Comparison of ENCODE assay signal across 8 cellular contexts in the genomic region with DNA sequence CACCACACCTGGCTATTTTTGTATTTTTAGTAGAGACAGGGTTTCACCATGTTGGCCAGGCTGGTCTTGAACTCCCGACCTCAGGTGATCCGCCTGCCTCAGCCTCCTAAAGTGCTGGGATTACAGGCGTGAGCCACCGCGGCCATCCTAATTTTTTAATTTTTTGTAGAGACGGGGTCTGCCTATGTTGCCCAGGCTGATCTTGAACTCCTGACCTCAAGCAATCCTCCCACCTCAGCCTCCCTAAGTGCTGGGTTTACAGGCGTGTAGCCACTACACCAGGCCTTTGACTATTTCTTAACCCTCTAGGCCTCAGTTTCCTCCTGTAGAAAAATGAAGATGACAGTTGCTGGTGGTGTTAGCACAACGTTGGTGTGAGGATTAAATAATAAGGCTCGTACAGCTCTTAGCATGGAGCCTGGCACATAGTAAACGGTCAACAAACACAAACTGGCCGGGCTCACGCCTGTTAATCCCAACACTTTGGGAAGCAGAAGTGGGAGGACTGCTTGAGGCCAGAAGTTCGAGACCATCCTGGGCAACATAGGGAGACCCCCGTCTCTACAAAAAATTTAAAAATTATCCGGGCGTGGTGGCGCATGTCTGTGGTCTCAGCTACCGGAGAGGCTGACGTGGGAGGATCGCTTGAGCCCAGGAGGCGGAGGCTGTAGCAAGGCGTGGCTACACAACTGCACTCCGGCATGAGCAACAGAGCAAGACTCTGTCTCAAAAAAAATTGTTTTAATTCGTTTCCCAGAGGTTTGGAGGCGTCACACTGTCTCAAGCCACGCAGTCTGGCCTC. TPM values are rescaled to one million over a fixed set of nuclear protein-coding genes. Genes with fewer than 3 reads are reported as not detected.
DNase-seq lines count a peak whose midpoint lies in the region; ATAC-seq, FAIRE-seq and TF ChIP-seq lines count a peak whose summit lies in the region.

No MANE protein-coding gene starts in this region.

- H3K4me1 Mint-ChIP-seq in activated CD4-positive, alpha-beta memory T cell treated with anti-CD3 and anti-CD28 coated beads, Interleukin-2, amount 10 ng/mL, durations not matched to agents 7 days and 5 days, result peaks cover 26% of the 10 kb centered on the region

- no peak for TF ChIP-seq CTCF in AG04450 (IDR thresholded peaks at IDR 0.05; ENCODE audit: low read depth, low read length)

- peak overlapping the region; percentile 75 for H3K27ac ChIP-seq in AG04450 (ENCODE audit: low read depth, low read length)
- peak overlapping the region; percentile 76 for H3K27ac ChIP-seq in right cardiac atrium (ENCODE audit: low read length)
- H3K27ac ChIP-seq in small intestine (ENCODE audit: low read depth in 1 of 2, low read length in 1 of 2), result peak overlapping the region; percentile 92 to 99

- DNase-seq in AG04450 (ENCODE audit: low read depth, low spot score) (no peak), right cardiac atrium (no peak), small intestine (no peak), putamen (ENCODE audit: low spot score) (no peak), pons (ENCODE audit: low spot score) (no peak)
- DNase-seq in activated CD4-positive, alpha-beta memory T cell treated with anti-CD3 and anti-CD28 coated beads, Interleukin-2, amount 10 ng/mL, durations not matched to agents 7 days and 5 days, result no peak

- H3K27ac Mint-ChIP-seq in activated CD4-positive, alpha-beta memory T cell treated with anti-CD3 and anti-CD28 coated beads, Interleukin-2, amount 10 ng/mL, durations not matched to agents 7 days and 5 days, result peak overlapping the region; percentile 97

- H3K9me3 ChIP-seq in AG04450 (ENCODE audit: control insufficient read depth, insufficient read depth, low read length), result no peaks in the 10 kb centered on the region; the same call in 1 of the 2 replicates
- no peaks in the 10 kb centered on the region for H3K9me3 ChIP-seq in right cardiac atrium (ENCODE audit: control insufficient read depth, low read length)
- no peaks in the 10 kb centered on the region for H3K9me3 ChIP-seq in small intestine (ENCODE audit: control insufficient read depth, low read depth)

- POLR2A ChIA-PET in AG04450 (lab: Yijun Ruan, JAX), result interaction anchor here (0.6 to 1.2 kb wide), 2 partner anchors 39 to 174 kb away, joined by 4 to 6 read pairs; partner anchors contain the start of gene PLBD2
- POLR2A ChIA-PET in activated CD4-positive, alpha-beta memory T cell treated with anti-CD3 and anti-CD28 coated beads, Interleukin-2, amount 10 ng/mL, durations not matched to agents 7 days and 5 days (lab: Charles Lee), result interaction anchor here (0.7 to 4.0 kb wide), 18 partner anchors 9 to 278 kb away, joined by 3 to 47 read pairs (median 4); partner anchors contain the start of genes OAS1, OAS2, OAS3 and TPCN1

- H3K9me3 Mint-ChIP-seq in activated CD4-positive, alpha-beta memory T cell treated with anti-CD3 and anti-CD28 coated beads, Interleukin-2, amount 10 ng/mL, durations not matched to agents 7 days and 5 days, result no peaks in the 10 kb centered on the region

- CTCF ChIA-PET in AG04450 (lab: Charles Lee), result interaction anchor here (0.6 to 4.8 kb wide), 2 partner anchors 10 to 43 kb away, joined by 5 to 24 read pairs; no protein-coding TSS in a partner anchor
- CTCF ChIA-PET in activated CD4-positive, alpha-beta memory T cell treated with anti-CD3 and anti-CD28 coated beads, Interleukin-2, amount 10 ng/mL, durations not matched to agents 7 days and 5 days (lab: Charles Lee), result interaction anchor here (0.6 to 5.7 kb wide), 4 partner anchors 10 to 175 kb away, joined by 3 to 37 read pairs (median 4); no protein-coding TSS in a partner anchor

- peaks cover 28% of the 10 kb centered on the region for H3K36me3 Mint-ChIP-seq in activated CD4-positive, alpha-beta memory T cell treated with anti-CD3 and anti-CD28 coated beads, Interleukin-2, amount 10 ng/mL, durations not matched to agents 7 days and 5 days (ENCODE audit: low read depth)

- H3K27me3 ChIP-seq in AG04450 (ENCODE audit: control insufficient read depth, insufficient read depth, low read length) (no peaks in the 10 kb centered on the region), right cardiac atrium (ENCODE audit: control insufficient read depth, insufficient read depth) (no peaks in the 10 kb centered on the region), small intestine (ENCODE audit: control insufficient read depth in 2 of 2, insufficient read depth in 2 of 2, low read length in 2 of 2) (no peaks in the 10 kb centered on the region)

- intact Hi-C loops in right cardiac atrium (cut with DNase I), result no loop called here

- WGBS in right cardiac atrium, result 32% methylated on average over 26 of the region's 26 CpGs
- 19 to 25% (median 22%) methylated on average over 26 of the region's 26 CpGs for WGBS in small intestine, 3 donors

- peak overlapping the region; percentile 86 for H3K4me3 Mint-ChIP-seq in activated CD4-positive, alpha-beta memory T cell treated with anti-CD3 and anti-CD28 coated beads, Interleukin-2, amount 10 ng/mL, durations not matched to agents 7 days and 5 days

- no peaks in the 10 kb centered on the region for H3K27me3 Mint-ChIP-seq in activated CD4-positive, alpha-beta memory T cell treated with anti-CD3 and anti-CD28 coated beads, Interleukin-2, amount 10 ng/mL, durations not matched to agents 7 days and 5 days

- FAIRE-seq in small intestine (lab: Jason Lieb, UNC), result no peak

- ATAC-seq in GM19023 (IDR thresholded peaks at IDR 0.05; ENCODE audit: unreplicated experiment), result peak; percentile 55
- peak; percentile 52 for ATAC-seq in HG03175 (IDR thresholded peaks at IDR 0.05; ENCODE audit: unreplicated experiment)
- ATAC-seq in right cardiac atrium, result peak; percentile 63 to 66

- peaks cover 5 to 12% of the 10 kb centered on the region in 2 donors for H3K36me3 ChIP-seq in small intestine (ENCODE audit: control insufficient read depth in 2 of 2, insufficient read depth in 2 of 2, low read length in 2 of 2)

- H3K4me1 ChIP-seq in right cardiac atrium (ENCODE audit: control insufficient read depth, insufficient read depth, low read length) (peaks cover 2% of the 10 kb centered on the region), small intestine (ENCODE audit: control insufficient read depth in 2 of 2, insufficient read depth in 1 of 2, low read depth in 1 of 2, low read length in 1 of 2) (peaks cover 0 to 5% of the 10 kb centered on the region in 2 donors)

- peak overlapping the region; percentile 87 for H3K4me3 ChIP-seq in AG04450 (ENCODE audit: low read depth, low read length)
- H3K4me3 ChIP-seq in right cardiac atrium (ENCODE audit: low read length), result peak overlapping the region; percentile 62
- peak overlapping the region; percentile 40 to 88 for H3K4me3 ChIP-seq in small intestine (ENCODE audit: low read depth in 1 of 2, low read length in 2 of 2)

RNA-seq across cellular contexts. Expression of gene DDX54, which starts 1.0 kb away (rescaled TPM):
- polyA plus RNA-seq in AG04450 (2011; rRNA removed) (26.9 and 32.1 TPM in 2 replicates), right cardiac atrium (17.2 TPM), small intestine (10 to 100 TPM; 34.9 to 75.6 (median 49.4) TPM)
- 30.7 and 32.0 TPM in 2 replicates for polyA minus RNA-seq in AG04450 (2011; rRNA and poly(A)+ RNA removed)
- 10 to 100 TPM; 55.6 to 57.6 TPM for total RNA-seq in activated CD4-positive, alpha-beta memory T cell treated with anti-CD3 and anti-CD28 coated beads, Interleukin-2, amount 10 ng/mL, durations not matched to agents 7 days and 5 days
- total RNA-seq in right cardiac atrium, result 10 to 100 TPM; 27.5 to 36.1 (median 31.3) TPM

RNA-seq across cellular contexts. Expression of gene RITA1, which starts 1.2 kb away (rescaled TPM):
- polyA plus RNA-seq in AG04450 (2011; rRNA removed) (9.0 and 11.3 TPM in 2 replicates), right cardiac atrium (11.6 TPM), small intestine (10 to 100 TPM; 18.8 to 31.5 (median 20.5) TPM)
- polyA minus RNA-seq in AG04450 (2011; rRNA and poly(A)+ RNA removed), result 7.7 and 8.2 TPM in 2 replicates
- 10 to 100 TPM; 14.7 to 16.9 TPM for total RNA-seq in activated CD4-positive, alpha-beta memory T cell treated with anti-CD3 and anti-CD28 coated beads, Interleukin-2, amount 10 ng/mL, durations not matched to agents 7 days and 5 days
- 10 to 100 TPM; 10.1 to 15.5 (median 14.2) TPM for total RNA-seq in right cardiac atrium

RNA-seq across cellular contexts. Expression of gene CFAP73, which starts 34.8 kb away (rescaled TPM):
- polyA plus RNA-seq in AG04450 (2011; rRNA removed) (not detected in 2 replicates), right cardiac atrium (0.09 TPM), small intestine (under 1 TPM in 1 of 3 donors, not detected in 2; 0.19 TPM)
- not detected in 2 replicates for polyA minus RNA-seq in AG04450 (2011; rRNA and poly(A)+ RNA removed)
- under 1 TPM; 0.23 to 0.28 TPM for total RNA-seq in activated CD4-positive, alpha-beta memory T cell treated with anti-CD3 and anti-CD28 coated beads, Interleukin-2, amount 10 ng/mL, durations not matched to agents 7 days and 5 days
- total RNA-seq in right cardiac atrium, result not detected

RNA-seq across cellular contexts. Expression of gene TPCN1, which starts 37.0 kb away (rescaled TPM):
- polyA plus RNA-seq in AG04450 (2011; rRNA removed), result 10.9 and 11.9 TPM in 2 replicates
- 11.9 and 14.6 TPM in 2 replicates for polyA minus RNA-seq in AG04450 (2011; rRNA and poly(A)+ RNA removed)
- total RNA-seq in activated CD4-positive, alpha-beta memory T cell treated with anti-CD3 and anti-CD28 coated beads, Interleukin-2, amount 10 ng/mL, durations not matched to agents 7 days and 5 days, result 10 to 100 TPM; 18.3 to 19.2 TPM
- total RNA-seq in right cardiac atrium, result 10 to 100 TPM; 73.8 to 96.1 (median 76.6) TPM
- polyA plus RNA-seq in right cardiac atrium, result 43.1 TPM
- polyA plus RNA-seq in small intestine, result 10 to 100 TPM; 12.2 to 40.0 (median 28.7) TPM

RNA-seq across cellular contexts. Expression of gene RASAL1, which starts 48.7 kb away (rescaled TPM):
- polyA plus RNA-seq in AG04450 (2011; rRNA removed) (not detected in 2 replicates), right cardiac atrium (not detected), small intestine (under 1 TPM in 2 of 3 donors, not detected in 1; 0.16 to 0.81 TPM)
- not detected in 2 replicates for polyA minus RNA-seq in AG04450 (2011; rRNA and poly(A)+ RNA removed)
- total RNA-seq in activated CD4-positive, alpha-beta memory T cell treated with anti-CD3 and anti-CD28 coated beads, Interleukin-2, amount 10 ng/mL, durations not matched to agents 7 days and 5 days, result under 1 TPM; 0.10 to 0.35 TPM
- not detected for total RNA-seq in right cardiac atrium
